ENCODE assay signal across 8 cellular contexts in genomic region chr6:22954749-22955385, GRCh38.
DNase-seq lines count a peak whose midpoint lies in the region; ATAC-seq and TF ChIP-seq lines count a peak whose summit lies in the region.

No MANE protein-coding gene starts in this region.

- intact Hi-C loops in testis (cut with DNase I; ENCODE audit: low total_unique reads) (no loop called here), body of pancreas (cut with DNase I) (no loop called here)

- WGBS in testis, 2 donors, result 33 to 34% methylated on average over 5 of the region's 5 CpGs
- WGBS in body of pancreas, 2 donors, result 16% methylated on average over 5 of the region's 5 CpGs

- peak overlapping the region; percentile 92 for H3K27ac Mint-ChIP-seq in activated CD4-positive, alpha-beta T cell treated with anti-CD3 and anti-CD28 coated beads, Interleukin-2, amount 10 ng/mL, durations not matched to agents 7 days and 5 days
- H3K27ac Mint-ChIP-seq in T-helper 1 cell treated with Interleukin-12 subunit alpha and Interleukin-12 subunit beta and Interleukin-4 antibody, amounts not matched to agents 30 μg/mL and 1 μg/mL, for 36 hours, result peak overlapping the region; percentile 88

- POLR2A ChIA-PET in activated CD4-positive, alpha-beta T cell treated with anti-CD3 and anti-CD28 coated beads, Interleukin-2, amount 10 ng/mL, durations not matched to agents 7 days and 5 days (lab: Charles Lee), result no interaction called here

- peaks cover 15% of the 10 kb centered on the region for H3K9me3 Mint-ChIP-seq in activated CD4-positive, alpha-beta T cell treated with anti-CD3 and anti-CD28 coated beads, Interleukin-2, amount 10 ng/mL, durations not matched to agents 7 days and 5 days
- H3K9me3 Mint-ChIP-seq in T-helper 1 cell treated with Interleukin-12 subunit alpha and Interleukin-12 subunit beta and Interleukin-4 antibody, amounts not matched to agents 30 μg/mL and 1 μg/mL, for 36 hours, result peaks cover 16% of the 10 kb centered on the region

- H3K36me3 ChIP-seq in testis (ENCODE audit: low read depth, missing control alignments) (no peaks in the 10 kb centered on the region), body of pancreas (replicated peaks in 1 of 2; ENCODE audit: insufficient read depth in 1 of 2, low read depth in 2 of 2) (no peaks in the 10 kb centered on the region)

- H3K9me3 ChIP-seq in testis, result no peaks in the 10 kb centered on the region
- no peaks in the 10 kb centered on the region for H3K9me3 ChIP-seq in body of pancreas

- TF ChIP-seq CTCF in testis (IDR thresholded peaks at IDR 0.05) (no peak), body of pancreas (IDR thresholded peaks at IDR 0.05) (no peak)

- no peak for DNase-seq in activated CD4-positive, alpha-beta T cell treated with anti-CD3 and anti-CD28 coated beads, Interleukin-2, amount 10 ng/mL, durations not matched to agents 7 days and 5 days
- DNase-seq in activated CD4-positive, alpha-beta T cell treated with anti-CD3 and anti-CD28 coated beads, Interleukin-2, amount 50 U/mL, for 48 hours, result no peak
- peak; percentile 47 for DNase-seq in kidney glomerular epithelial cell (lab: John Stamatoyannopoulos, UW)
- DNase-seq in testis, result no peak
- DNase-seq in body of pancreas, result no peak
- no peak for DNase-seq in stimulated activated CD4-positive, alpha-beta T cell treated with anti-CD3 and anti-CD28 coated beads, Interleukin-4, amount 100 ng/mL, for 4 hours

- no peaks in the 10 kb centered on the region for H3K27me3 Mint-ChIP-seq in activated CD4-positive, alpha-beta T cell treated with anti-CD3 and anti-CD28 coated beads, Interleukin-2, amount 10 ng/mL, durations not matched to agents 7 days and 5 days
- no peaks in the 10 kb centered on the region for H3K27me3 Mint-ChIP-seq in T-helper 1 cell treated with Interleukin-12 subunit alpha and Interleukin-12 subunit beta and Interleukin-4 antibody, amounts not matched to agents 30 μg/mL and 1 μg/mL, for 36 hours (ENCODE audit: low read depth)

- H3K36me3 Mint-ChIP-seq in activated CD4-positive, alpha-beta T cell treated with anti-CD3 and anti-CD28 coated beads, Interleukin-2, amount 10 ng/mL, durations not matched to agents 7 days and 5 days (ENCODE audit: low read depth), result peaks cover 16% of the 10 kb centered on the region
- H3K36me3 Mint-ChIP-seq in T-helper 1 cell treated with Interleukin-12 subunit alpha and Interleukin-12 subunit beta and Interleukin-4 antibody, amounts not matched to agents 30 μg/mL and 1 μg/mL, for 36 hours (ENCODE audit: low read depth), result peaks cover 15% of the 10 kb centered on the region

- H3K4me3 Mint-ChIP-seq in activated CD4-positive, alpha-beta T cell treated with anti-CD3 and anti-CD28 coated beads, Interleukin-2, amount 10 ng/mL, durations not matched to agents 7 days and 5 days, result peak overlapping the region; percentile 75
- H3K4me3 Mint-ChIP-seq in T-helper 1 cell treated with Interleukin-12 subunit alpha and Interleukin-12 subunit beta and Interleukin-4 antibody, amounts not matched to agents 30 μg/mL and 1 μg/mL, for 36 hours, result peak overlapping the region; percentile 85

- no peak for TF ChIP-seq POLR2A in testis (IDR thresholded peaks at IDR 0.05)
- no peak for TF ChIP-seq POLR2A in body of pancreas (IDR thresholded peaks at IDR 0.05)

- peak overlapping the region in 1 of 2 donors; percentile 4 for H3K27ac ChIP-seq in testis
- peak overlapping the region in 1 of 4 donors; percentile 15 for H3K27ac ChIP-seq in body of pancreas

- H3K4me1 Mint-ChIP-seq in activated CD4-positive, alpha-beta T cell treated with anti-CD3 and anti-CD28 coated beads, Interleukin-2, amount 10 ng/mL, durations not matched to agents 7 days and 5 days, result peaks cover 29% of the 10 kb centered on the region
- H3K4me1 Mint-ChIP-seq in T-helper 1 cell treated with Interleukin-12 subunit alpha and Interleukin-12 subunit beta and Interleukin-4 antibody, amounts not matched to agents 30 μg/mL and 1 μg/mL, for 36 hours (ENCODE audit: low read depth), result peaks cover 27% of the 10 kb centered on the region

- H3K27me3 ChIP-seq in testis (no peaks in the 10 kb centered on the region), body of pancreas (no peaks in the 10 kb centered on the region)

- no peak overlapping the region for H3K4me3 ChIP-seq in testis
- H3K4me3 ChIP-seq in body of pancreas, result no peak overlapping the region

- CTCF ChIA-PET in activated CD4-positive, alpha-beta T cell treated with anti-CD3 and anti-CD28 coated beads, Interleukin-2, amount 10 ng/mL, durations not matched to agents 7 days and 5 days (lab: Charles Lee), result no interaction called here

- ATAC-seq in HG03159 (IDR thresholded peaks at IDR 0.05; ENCODE audit: unreplicated experiment) (peak; percentile 76), body of pancreas (no peak)

- H3K4me1 ChIP-seq in testis (peaks cover 10% of the 10 kb centered on the region), body of pancreas (peaks cover 10% of the 10 kb centered on the region)
